2 cellular contexts compared by ENCODE assay signal in the genomic region with DNA sequence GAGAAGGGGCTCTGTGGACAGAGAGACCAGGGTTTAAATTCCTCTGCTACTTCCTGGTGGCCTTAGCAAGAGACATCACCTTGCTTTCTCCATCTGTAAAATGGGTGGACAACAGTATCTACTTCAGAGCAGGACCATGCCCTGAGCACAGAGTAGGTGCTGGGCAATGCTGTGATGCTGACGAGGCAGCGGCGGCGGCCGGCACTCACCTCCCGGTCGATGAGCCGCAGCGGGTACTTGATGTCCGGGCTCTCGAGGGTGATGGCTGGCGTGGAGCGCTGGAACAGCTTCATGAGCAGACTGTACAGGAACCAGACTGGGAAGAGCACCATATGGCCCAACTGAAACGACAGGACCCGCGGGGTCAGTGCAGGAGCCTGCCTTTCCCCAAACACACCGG.
TF ChIP-seq lines count a peak whose summit lies in the region.

No MANE protein-coding gene starts in this region.

TF ChIP-seq in A549, 52 proteins besides CTCF, POLR2A, EP300 and RAD21 (continued from another document):
- TF ChIP-seq, protein P1, sequence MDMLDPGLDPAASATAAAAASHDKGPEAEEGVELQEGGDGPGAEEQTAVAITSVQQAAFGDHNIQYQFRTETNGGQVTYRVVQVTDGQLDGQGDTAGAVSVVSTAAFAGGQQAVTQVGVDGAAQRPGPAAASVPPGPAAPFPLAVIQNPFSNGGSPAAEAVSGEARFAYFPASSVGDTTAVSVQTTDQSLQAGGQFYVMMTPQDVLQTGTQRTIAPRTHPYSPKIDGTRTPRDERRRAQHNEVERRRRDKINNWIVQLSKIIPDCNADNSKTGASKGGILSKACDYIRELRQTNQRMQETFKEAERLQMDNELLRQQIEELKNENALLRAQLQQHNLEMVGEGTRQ (IDR thresholded peaks at IDR 0.05), result no peak
- TF ChIP-seq, protein P2, sequence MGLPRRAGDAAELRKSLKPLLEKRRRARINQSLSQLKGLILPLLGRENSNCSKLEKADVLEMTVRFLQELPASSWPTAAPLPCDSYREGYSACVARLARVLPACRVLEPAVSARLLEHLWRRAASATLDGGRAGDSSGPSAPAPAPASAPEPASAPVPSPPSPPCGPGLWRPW (IDR thresholded peaks at IDR 0.05), result no peak

TF ChIP-seq in HEK293T, 16 proteins besides CTCF, POLR2A, EP300 and RAD21 (continued from another document):
- no peak for TF ChIP-seq SP1 (IDR thresholded peaks at IDR 0.05)
- TF ChIP-seq, protein P3, sequence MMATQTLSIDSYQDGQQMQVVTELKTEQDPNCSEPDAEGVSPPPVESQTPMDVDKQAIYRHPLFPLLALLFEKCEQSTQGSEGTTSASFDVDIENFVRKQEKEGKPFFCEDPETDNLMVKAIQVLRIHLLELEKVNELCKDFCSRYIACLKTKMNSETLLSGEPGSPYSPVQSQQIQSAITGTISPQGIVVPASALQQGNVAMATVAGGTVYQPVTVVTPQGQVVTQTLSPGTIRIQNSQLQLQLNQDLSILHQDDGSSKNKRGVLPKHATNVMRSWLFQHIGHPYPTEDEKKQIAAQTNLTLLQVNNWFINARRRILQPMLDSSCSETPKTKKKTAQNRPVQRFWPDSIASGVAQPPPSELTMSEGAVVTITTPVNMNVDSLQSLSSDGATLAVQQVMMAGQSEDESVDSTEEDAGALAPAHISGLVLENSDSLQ (IDR thresholded peaks at IDR 0.05), result no peak
- TF ChIP-seq FOXK2 (IDR thresholded peaks at IDR 0.05), result no peak
- no peak for TF ChIP-seq LEF1 (IDR thresholded peaks at IDR 0.05; ENCODE audit: borderline replicate concordance)
- no peak for TF ChIP-seq L3MBTL2 (conservative IDR thresholded peaks at IDR 0.05)
- no peak for TF ChIP-seq HDGF (IDR thresholded peaks at IDR 0.05; ENCODE audit: borderline replicate concordance)
- no peak for TF ChIP-seq ZNF384 (IDR thresholded peaks at IDR 0.05)
- TF ChIP-seq NFRKB (IDR thresholded peaks at IDR 0.05), result no peak
